Comparison of ENCODE assay signal across 8 cellular contexts in genomic region chr17:8162997-8163977, GRCh38. TPM values are rescaled to one million over a fixed set of nuclear protein-coding genes. Genes with fewer than 3 reads are reported as not detected.
A peak's percentile ranks its signal among the peaks of the same experiment; 100 is the strongest.
DNase-seq lines count a peak whose midpoint lies in the region; ATAC-seq and TF ChIP-seq lines count a peak whose summit lies in the region.

No MANE protein-coding gene starts in this region.

- H3K4me3 Mint-ChIP-seq in Caco-2 (ENCODE audit: unreplicated experiment): peak overlapping the region; percentile 83
- H3K4me3 Mint-ChIP-seq in activated T-helper 17 cell treated with anti-CD3 and anti-CD28 coated beads, Interleukin-2, amount 50 U/mL, for 72 hours: peak overlapping the region; percentile 84

- no peaks in the 10 kb centered on the region for H3K27me3 Mint-ChIP-seq in Caco-2 (ENCODE audit: insufficient read depth, unreplicated experiment)
- no peaks in the 10 kb centered on the region for H3K27me3 Mint-ChIP-seq in activated T-helper 17 cell treated with anti-CD3 and anti-CD28 coated beads, Interleukin-2, amount 50 U/mL, for 72 hours

- H3K36me3 ChIP-seq in Caco-2 (ENCODE audit: control insufficient read depth, insufficient read depth, low read length): no peaks in the 10 kb centered on the region

- CTCF ChIA-PET in Caco-2 (lab: Charles Lee): no interaction called here

- no peaks in the 10 kb centered on the region for H3K9me3 ChIP-seq in Caco-2

- ATAC-seq in activated T-helper 17 cell treated with anti-CD3 and anti-CD28 coated beads, Interleukin-2, amount 50 U/mL, for 72 hours (replicated peaks): peak; percentile 6
- peak; percentile 2 to 3 for ATAC-seq in left cardiac atrium

- no TSS peak for BruUV-seq in Caco-2 (replicated peaks; lab: Mats Ljungman, UMichigan)

- no peaks in the 10 kb centered on the region for H3K27me3 ChIP-seq in Caco-2 (replicated peaks; ENCODE audit: control insufficient read depth, insufficient read depth, low read length)

- DNase-seq in Caco-2 (no peak), HuH-7 (ENCODE audit: low spot score) (peak; percentile 47), left cardiac atrium (no peak), retinal pigment epithelial cell (ENCODE audit: low read depth) (no peak), RPMI8226 (no peak), HCEC 1CT (no peak), NCI-H2081 (lab: John Stamatoyannopoulos, UW) (no peak)

- intact Hi-C loops in Caco-2 (cut with micrococcal nuclease; ENCODE audit: unreplicated experiment) (no loop called here), left cardiac atrium (cut with DNase I) (no loop called here)

- H3K9me3 Mint-ChIP-seq in Caco-2 (ENCODE audit: unreplicated experiment): no peaks in the 10 kb centered on the region
- H3K9me3 Mint-ChIP-seq in activated T-helper 17 cell treated with anti-CD3 and anti-CD28 coated beads, Interleukin-2, amount 50 U/mL, for 72 hours: no peaks in the 10 kb centered on the region

- peaks cover 29% of the 10 kb centered on the region for H3K36me3 Mint-ChIP-seq in Caco-2 (ENCODE audit: insufficient read depth, unreplicated experiment)
- H3K36me3 Mint-ChIP-seq in activated T-helper 17 cell treated with anti-CD3 and anti-CD28 coated beads, Interleukin-2, amount 50 U/mL, for 72 hours (ENCODE audit: low read depth): peaks cover 47% of the 10 kb centered on the region

- H3K27ac Mint-ChIP-seq in Caco-2 (ENCODE audit: unreplicated experiment): peak overlapping the region; percentile 93
- peak overlapping the region; percentile 90 for H3K27ac Mint-ChIP-seq in activated T-helper 17 cell treated with anti-CD3 and anti-CD28 coated beads, Interleukin-2, amount 50 U/mL, for 72 hours

- TF ChIP-seq CTCF in Caco-2 (IDR thresholded peaks at IDR 0.05; ENCODE audit: insufficient read depth in 1 of 2, low read depth in 1 of 2, low read length in 1 of 2, severe bottlenecking in 1 of 2, unreplicated experiment in 1 of 2): no peak
- TF ChIP-seq CTCF in retinal pigment epithelial cell (conservative IDR thresholded peaks at IDR 0.05; ENCODE audit: low read depth, low read length): no peak

- H3K4me3 ChIP-seq in Caco-2 (ENCODE audit: low read depth, low read length) (peak overlapping the region; percentile 81), retinal pigment epithelial cell (ENCODE audit: low read length) (peak overlapping the region; percentile 67)

- POLR2A ChIA-PET in Caco-2 (lab: Charles Lee): interaction anchor here (1.7 kb wide), 1 partner anchor 10 kb away, joined by 14 read pairs; no protein-coding TSS in a partner anchor

- H3K4me1 Mint-ChIP-seq in Caco-2 (ENCODE audit: low read depth, unreplicated experiment): peaks cover 5% of the 10 kb centered on the region
- peaks cover 31% of the 10 kb centered on the region for H3K4me1 Mint-ChIP-seq in activated T-helper 17 cell treated with anti-CD3 and anti-CD28 coated beads, Interleukin-2, amount 50 U/mL, for 72 hours

- H3K4me1 ChIP-seq in Caco-2: peaks cover 9% of the 10 kb centered on the region; the same call in 1 of the 2 replicates

RNA-seq across cellular contexts. Expression of gene VAMP2, which starts 0.5 kb away (rescaled TPM):
- 10.5 and 12.2 TPM in 2 replicates for total RNA-seq in Caco-2 (2022)
- total RNA-seq in activated T-helper 17 cell treated with anti-CD3 and anti-CD28 coated beads, Interleukin-2, amount 50 U/mL, for 72 hours: 10 to 100 TPM; 41.7 to 66.2 TPM
- total RNA-seq in left cardiac atrium: 10 to 100 TPM; 59.1 to 72.3 TPM

RNA-seq across cellular contexts. Expression of gene PER1, which starts 11.1 kb away (rescaled TPM):
- total RNA-seq in Caco-2 (2022) (10.6 and 10.8 TPM in 2 replicates), left cardiac atrium (100 to 1,000 TPM; 125 to 134 TPM)
- 100 to 1,000 TPM in 1 of 2 donors, 10 to 100 TPM in 1; 52.0 to 269 TPM for total RNA-seq in activated T-helper 17 cell treated with anti-CD3 and anti-CD28 coated beads, Interleukin-2, amount 50 U/mL, for 72 hours

RNA-seq across cellular contexts. Expression of gene TMEM107, which starts 12.9 kb away (rescaled TPM):
- total RNA-seq in Caco-2 (2022) (5.4 TPM in 2 replicates), left cardiac atrium (1 to 10 TPM; 6.8 to 8.0 TPM)
- total RNA-seq in activated T-helper 17 cell treated with anti-CD3 and anti-CD28 coated beads, Interleukin-2, amount 50 U/mL, for 72 hours: 10 to 100 TPM; 43.3 to 45.3 TPM

RNA-seq across cellular contexts. Expression of gene BORCS6, which starts 26.7 kb away (rescaled TPM):
- total RNA-seq in Caco-2 (2022): 4.2 and 4.7 TPM in 2 replicates
- 1 to 10 TPM; 4.7 to 7.0 TPM for total RNA-seq in activated T-helper 17 cell treated with anti-CD3 and anti-CD28 coated beads, Interleukin-2, amount 50 U/mL, for 72 hours
- 1 to 10 TPM; 5.8 to 8.9 TPM for total RNA-seq in left cardiac atrium

RNA-seq across cellular contexts. Expression of gene HES7, which starts 39.4 kb away (rescaled TPM):
- not detected in 2 replicates for total RNA-seq in Caco-2 (2022)
- 10 to 100 TPM in 1 of 2 donors, 1 to 10 TPM in 1; 2.9 to 10.0 TPM for total RNA-seq in activated T-helper 17 cell treated with anti-CD3 and anti-CD28 coated beads, Interleukin-2, amount 50 U/mL, for 72 hours
- under 1 TPM; 0.38 to 0.47 TPM for total RNA-seq in left cardiac atrium
